Comparison of ENCODE assay signal across 25 cellular contexts in genomic region chr2:239671916-239672849, GRCh38.
"Had no signal": no experiment of that assay in that cellular context is flagged by ENCODE, and none has a peak within 500 bp of the region (broad histone marks: within the 10 kb centered on the region; RNA-seq: fewer than 3 reads in every experiment).

No MANE protein-coding gene starts in this region.

- DNase-seq: cerebellar nuclear complex; cortex of kidney; dorsolateral prefrontal cortex; effector memory CD4-positive, alpha-beta T cell; gastrocnemius medialis; islet precursor cell; left ventricle myocardium superior; mesenchymal stem cell; naive thymus-derived CD4-positive, alpha-beta T cell; occipital lobe; psoas muscle; retina; spleen; stimulated activated CD4-positive, alpha-beta T cell treated with anti-CD3 and anti-CD28 coated beads, Interleukin-15, amount 100 ng/mL, for 24 hours; stimulated activated CD4-positive, alpha-beta T cell treated with anti-CD3 and anti-CD28 coated beads, Interleukin-1b, Interleukin-23, amount 100 ng/mL, for 48 hours; stimulated activated CD4-positive, alpha-beta T cell treated with anti-CD3 and anti-CD28 coated beads, Interleukin-4, amount 100 ng/mL, for 24 hours had no signal

- H3K36me3 ChIP-seq: cardiac muscle cell, esophagus muscularis mucosa, gastrocnemius medialis, neural progenitor cell, spleen, tibial nerve, upper lobe of right lung had no signal

- H3K27ac ChIP-seq: cardiac muscle cell, dorsolateral prefrontal cortex, epithelial cell of prostate, esophagus muscularis mucosa, gastrocnemius medialis, neural progenitor cell, psoas muscle, spleen, tibial nerve, upper lobe of right lung had no signal

- H3K9me3 ChIP-seq: esophagus muscularis mucosa, gastrocnemius medialis, psoas muscle, spleen, tibial nerve, upper lobe of right lung had no signal

- H3K4me1 ChIP-seq: esophagus muscularis mucosa, gastrocnemius medialis, neural progenitor cell, psoas muscle, spleen, tibial nerve, upper lobe of right lung had no signal

- H3K27me3 ChIP-seq: cardiac muscle cell, dorsolateral prefrontal cortex, gastrocnemius medialis, neural progenitor cell, spleen, tibial nerve, upper lobe of right lung had no signal

- ATAC-seq: gastrocnemius medialis; left ventricle myocardium superior; naive thymus-derived CD4-positive, alpha-beta T cell; psoas muscle; sciatic nerve; stimulated activated memory B cell treated with anti-CD40 and anti-IgM and Interleukin-4, amounts not matched to agents 10 μg/mL and 1 μg/mL and 100 μg/mL, for 72 hours; upper lobe of right lung had no signal

- H3K4me3 ChIP-seq: cardiac muscle cell, dorsolateral prefrontal cortex, esophagus muscularis mucosa, gastrocnemius medialis, lung, neural progenitor cell, psoas muscle, spleen, tibial nerve, upper lobe of right lung had no signal
